ENCODE assay signal across 1 cellular context in genomic region chr6:43267619-43268347, GRCh38.
TF ChIP-seq lines count a peak whose summit lies in the region.

No MANE protein-coding gene starts in this region.

TF ChIP-seq in HepG2, 621 proteins besides CTCF, POLR2A, EP300 and RAD21 (continued from another document and continues in another):
- TF ChIP-seq CEBPZ (IDR thresholded peaks at IDR 0.05; ENCODE audit: low read length) (no peak), ZSCAN30 (CRISPR knock-in tag; IDR thresholded peaks at IDR 0.05) (peak; percentile 96), SNAPC2 (CRISPR knock-in tag; IDR thresholded peaks at IDR 0.05) (peak; percentile 98; the same call in 1 of the 2 replicates), ZBTB7A (CRISPR knock-in tag; IDR thresholded peaks at IDR 0.05) (peak; percentile 99), HMGXB3 (CRISPR knock-in tag; IDR thresholded peaks at IDR 0.05; ENCODE audit: borderline replicate concordance) (peak; percentile 97), RARA (CRISPR knock-in tag; IDR thresholded peaks at IDR 0.05) (peak; percentile 100), ETV6 (CRISPR knock-in tag; conservative IDR thresholded peaks at IDR 0.05) (peak; percentile 89), KLF11 (CRISPR knock-in tag; IDR thresholded peaks at IDR 0.05) (peak; percentile 89), ETV5 (CRISPR knock-in tag; IDR thresholded peaks at IDR 0.05; ENCODE audit: borderline replicate concordance) (peak; percentile 96), ZNF670 (CRISPR knock-in tag; IDR thresholded peaks at IDR 0.05; ENCODE audit: borderline replicate concordance) (peak; percentile 100), TCF7L2 (IDR thresholded peaks at IDR 0.05; ENCODE audit: low read depth, low read length) (peak; percentile 25; the same call in 1 of the 2 replicates), ZNF720 (CRISPR knock-in tag; IDR thresholded peaks at IDR 0.05) (no peak; the same call in 1 of the 2 replicates), ZMYM3 (CRISPR knock-in tag; IDR thresholded peaks at IDR 0.05) (peak; percentile 99), CEBPG (CRISPR knock-in tag; IDR thresholded peaks at IDR 0.05) (peak; percentile 86), FOXJ3 (CRISPR knock-in tag; IDR thresholded peaks at IDR 0.05; ENCODE audit: borderline replicate concordance) (peak; percentile 99), KMT2B (CRISPR knock-in tag; IDR thresholded peaks at IDR 0.05) (peak; percentile 79), SP4 (CRISPR knock-in tag; IDR thresholded peaks at IDR 0.05) (peak; percentile 94), ATM (IDR thresholded peaks at IDR 0.05; ENCODE audit: borderline replicate concordance) (peak; percentile 32; the same call in 1 of the 2 replicates), ZBTB26 (CRISPR knock-in tag; IDR thresholded peaks at IDR 0.05; ENCODE audit: borderline replicate concordance) (peak; percentile 99), TSC22D2 (CRISPR knock-in tag; IDR thresholded peaks at IDR 0.05; ENCODE audit: borderline replicate concordance) (peak; percentile 97), SOX5 (CRISPR knock-in tag; IDR thresholded peaks at IDR 0.05; ENCODE audit: borderline replicate concordance) (peak; percentile 100), NAIF1 (CRISPR knock-in tag; IDR thresholded peaks at IDR 0.05; ENCODE audit: borderline replicate concordance) (peak; percentile 92), XBP1 (CRISPR knock-in tag; IDR thresholded peaks at IDR 0.05) (0 out of 2 replicates have a peak, but pooled peaks have one; percentile 8), PHF20 (CRISPR knock-in tag; IDR thresholded peaks at IDR 0.05) (peak; percentile 52; the same call in 1 of the 2 replicates), ELK4 (CRISPR knock-in tag; IDR thresholded peaks at IDR 0.05; ENCODE audit: borderline replicate concordance) (no peak), NFE2L2 (IDR thresholded peaks at IDR 0.05; ENCODE audit: low read length) (no peak), ZFP90 (CRISPR knock-in tag; IDR thresholded peaks at IDR 0.05; ENCODE audit: borderline replicate concordance) (peak; percentile 80; the same call in 1 of the 2 replicates), SIN3A (IDR thresholded peaks at IDR 0.05; ENCODE audit: borderline replicate concordance, low read depth, low read length) (0 out of 2 replicates have a peak, but pooled peaks have one; percentile 58), PHF5A (CRISPR knock-in tag; IDR thresholded peaks at IDR 0.05; ENCODE audit: low read depth, unreplicated experiment) (peak; percentile 98), HBP1 (CRISPR knock-in tag; IDR thresholded peaks at IDR 0.05; ENCODE audit: low read depth) (peak; percentile 96), DMAP1 (CRISPR knock-in tag; IDR thresholded peaks at IDR 0.05) (peak; percentile 100), ZNF256 (CRISPR knock-in tag; conservative IDR thresholded peaks at IDR 0.05) (peak; percentile 82; the same call in 1 of the 2 replicates), CSRNP2 (CRISPR knock-in tag; conservative IDR thresholded peaks at IDR 0.05; ENCODE audit: low read depth) (peak; percentile 83; the same call in 1 of the 2 replicates), ZNF775 (CRISPR knock-in tag; IDR thresholded peaks at IDR 0.05; ENCODE audit: borderline replicate concordance) (peak; percentile 97), BORCS8-MEF2B (CRISPR knock-in tag; IDR thresholded peaks at IDR 0.05) (peak; percentile 99), ATF7-NPFF (CRISPR knock-in tag; IDR thresholded peaks at IDR 0.05; ENCODE audit: low read depth) (peak; percentile 100), BRD4 (CRISPR knock-in tag; IDR thresholded peaks at IDR 0.05) (peak; percentile 98), MAFG (CRISPR knock-in tag; IDR thresholded peaks at IDR 0.05) (no peak), TOE1 (CRISPR knock-in tag; IDR thresholded peaks at IDR 0.05) (peak; percentile 93; the same call in 1 of the 2 replicates), MYNN (CRISPR knock-in tag; IDR thresholded peaks at IDR 0.05; ENCODE audit: low read depth) (no peak), ZSCAN20 (CRISPR knock-in tag; IDR thresholded peaks at IDR 0.05; ENCODE audit: borderline replicate concordance) (no peak), ZNF260 (CRISPR knock-in tag; IDR thresholded peaks at IDR 0.05; ENCODE audit: borderline replicate concordance, low read depth) (no peak), POLR2AphosphoS2 (IDR thresholded peaks at IDR 0.05; ENCODE audit: low read depth, low read length) (no peak), SOX6 (IDR thresholded peaks at IDR 0.05) (no peak), SOX6 (CRISPR knock-in tag; IDR thresholded peaks at IDR 0.05) (peak; percentile 100), PBX3 (CRISPR knock-in tag; IDR thresholded peaks at IDR 0.05; ENCODE audit: borderline replicate concordance) (peak; percentile 72; the same call in 1 of the 2 replicates), ZNF607 (CRISPR knock-in tag; IDR thresholded peaks at IDR 0.05; ENCODE audit: borderline replicate concordance) (peak; percentile 99), PCBP1 (IDR thresholded peaks at IDR 0.05; ENCODE audit: borderline replicate concordance, low read depth, low read length) (no peak), ETS1 (CRISPR knock-in tag; IDR thresholded peaks at IDR 0.05) (peak; percentile 3; the same call in 1 of the 2 replicates), ZNF225 (CRISPR knock-in tag; IDR thresholded peaks at IDR 0.05) (peak; percentile 99), MTA3 (CRISPR knock-in tag; IDR thresholded peaks at IDR 0.05) (no peak), JDP2 (CRISPR knock-in tag; IDR thresholded peaks at IDR 0.05; ENCODE audit: borderline replicate concordance) (peak; percentile 96; the same call in 1 of the 2 replicates), PHF8 (CRISPR knock-in tag; IDR thresholded peaks at IDR 0.05) (peak; percentile 75), ZNF784 (CRISPR knock-in tag; IDR thresholded peaks at IDR 0.05; ENCODE audit: borderline replicate concordance) (peak; percentile 99)
